Comparison of ENCODE assay signal across 32 cellular contexts in genomic region chr2:49332415-49332814, GRCh38.
DNase-seq lines count a peak whose midpoint lies in the region; ATAC-seq and TF ChIP-seq lines count a peak whose summit lies in the region.
"Had no signal": no experiment of that assay in that cellular context is flagged by ENCODE, and none has a peak within 500 bp of the region (broad histone marks: within the 10 kb centered on the region; RNA-seq: fewer than 3 reads in every experiment).

No MANE protein-coding gene starts in this region.

- no peaks in the 10 kb centered on the region for H4K20me1 ChIP-seq in H9 (ENCODE audit: control insufficient read depth, insufficient read depth, insufficient read length)

- H3K4me1 ChIP-seq in A673 (ENCODE audit: insufficient read depth, low read length, poor library complexity, severe bottlenecking): no peaks in the 10 kb centered on the region
- no peaks in the 10 kb centered on the region for H3K4me1 ChIP-seq in H9 (ENCODE audit: insufficient read depth, low read length)
- H3K4me1 ChIP-seq in mesenchymal stem cell (ENCODE audit: control insufficient read depth, insufficient read depth, low read depth, low read length): no peaks in the 10 kb centered on the region
- H3K4me1 ChIP-seq: parathyroid adenoma, spleen, uterus had no signal

- H3K56ac ChIP-seq in H9 (ENCODE audit: insufficient read length, low read depth, low read length): no peak overlapping the region

- no peaks in the 10 kb centered on the region for H3K79me1 ChIP-seq in H9 (ENCODE audit: insufficient read depth, low read depth, low read length, poor library complexity, severe bottlenecking)
- H3K79me1 ChIP-seq in mesenchymal stem cell (replicated peaks; ENCODE audit: low read length, poor library complexity, severe bottlenecking): no peaks in the 10 kb centered on the region

- H3K18ac ChIP-seq in H9 (ENCODE audit: insufficient read length, low read depth, low read length) (no peak overlapping the region), mesenchymal stem cell (ENCODE audit: low read depth in 1 of 2, low read length in 2 of 2) (no peak overlapping the region)

- DNase-seq in A673 (ENCODE audit: low spot score) (no peak), H9 (no peak), cardiac fibroblast (ENCODE audit: low read depth in 2 of 2) (peak; percentile 10 to 15), mesenchymal stem cell (peak; percentile 2), AG20443 (ENCODE audit: low spot score) (no peak), cortex of kidney (lab: John Stamatoyannopoulos, UW) (no peak), NCI-H526 treated with DMSO at 0.1 percent for 48 hours (lab: John Stamatoyannopoulos, UW) (no peak)
- DNase-seq: activated CD4-positive, alpha-beta memory T cell treated with anti-CD3 and anti-CD28 coated beads for 36 hours; activated CD4-positive, alpha-beta T cell treated with anti-CD3 and anti-CD28 coated beads for 1 hour; activated CD8-positive, alpha-beta memory T cell treated with anti-CD3 and anti-CD28 coated beads, Interleukin-2, amount 50 U/mL, for 48 hours; activated naive CD4-positive, alpha-beta T cell treated with anti-CD3 and anti-CD28 coated beads, Interleukin-2, amount 50 U/mL, for 16 hours; amygdala; CD4-positive, alpha-beta memory T cell; Kasumi-1; NCI-H1417 treated with DMSO at 0.1 percent for 48 hours; NCI-H2081; NCI-H2227 treated with DMSO at 0.1 percent for 48 hours; right cardiac atrium; SHP77; spleen; stimulated activated CD8-positive, alpha-beta memory T cell treated with anti-CD3 and anti-CD28 coated beads, Interleukin-4, amount 100 ng/mL, for 48 hours; uterus had no signal

- H2BK5ac ChIP-seq in H9 (ENCODE audit: insufficient read length, low read length) (no peak overlapping the region), mesenchymal stem cell (ENCODE audit: low read depth, low read length, poor library complexity, severe bottlenecking) (no peak overlapping the region)

- H3K27me3 ChIP-seq in A673 (replicated peaks; ENCODE audit: insufficient read depth, low read depth, low read length, poor library complexity): no peaks in the 10 kb centered on the region
- no peaks in the 10 kb centered on the region for H3K27me3 ChIP-seq in H9 (ENCODE audit: insufficient read depth, low read length)
- no peaks in the 10 kb centered on the region for H3K27me3 ChIP-seq in mesenchymal stem cell (ENCODE audit: control insufficient read depth in 1 of 2, insufficient read depth in 1 of 2, low read length in 2 of 2)
- H3K27me3 ChIP-seq: spleen, uterus had no signal

- H2BK12ac ChIP-seq in H9 (ENCODE audit: insufficient read length, low read depth, low read length) (no peak overlapping the region), mesenchymal stem cell (ENCODE audit: low read length in 2 of 2) (no peak overlapping the region)

- intact Hi-C loops in A673 (cut with micrococcal nuclease; ENCODE audit: unreplicated experiment): loop anchor here (5.0 kb wide), 1 partner anchor 385 kb away; no protein-coding TSS in a partner anchor

- no peak overlapping the region for H4K5ac ChIP-seq in H9 (ENCODE audit: insufficient read length, low read depth, low read length)

- no peak overlapping the region for H2AFZ ChIP-seq in H9 (ENCODE audit: low read length)
- H2AFZ ChIP-seq in mesenchymal stem cell (ENCODE audit: low read depth, low read length): no peak overlapping the region
- H2AFZ ChIP-seq: parathyroid adenoma had no signal

- H2BK120ac ChIP-seq in H9 (ENCODE audit: low read depth, low read length, poor library complexity, severe bottlenecking) (no peak overlapping the region), mesenchymal stem cell (ENCODE audit: low read depth, low read length) (no peak overlapping the region)

- BruUV-seq in A673 (replicated peaks; lab: Mats Ljungman, UMichigan): no TSS peak

- no peaks in the 10 kb centered on the region for H3K27me3 Mint-ChIP-seq in H9 (ENCODE audit: low read depth)
- H3K27me3 Mint-ChIP-seq: activated CD4-positive, alpha-beta memory T cell treated with anti-CD3 and anti-CD28 coated beads for 36 hours; B cell; CD4-positive, alpha-beta memory T cell; memory B cell; stimulated activated naive CD8-positive, alpha-beta T cell treated with anti-CD3 and anti-CD28 coated beads, Interleukin-15, Interleukin-2, amounts not matched to agents 100 ng/mL and 50 ng/mL, for 24 hours had no signal

- H2AK5ac ChIP-seq in H9 (ENCODE audit: insufficient read length, low read length) (no peak overlapping the region), mesenchymal stem cell (ENCODE audit: low read length, severe bottlenecking) (no peak overlapping the region)

- H3K36me3 ChIP-seq in A673 (ENCODE audit: insufficient read depth, low read length, poor library complexity, severe bottlenecking): no peaks in the 10 kb centered on the region
- no peaks in the 10 kb centered on the region for H3K36me3 ChIP-seq in mesenchymal stem cell (ENCODE audit: control insufficient read depth in 1 of 2, insufficient read depth in 2 of 2, low read depth in 1 of 2, low read length in 2 of 2)
- H3K36me3 ChIP-seq: spleen, thoracic aorta, uterus had no signal

- no CpG with 5 or more reads among the region's 1 CpG for WGBS in H9 (ENCODE audit: extremely low coverage, insufficient read length, low lambda C conversion rate)
- WGBS in mesenchymal stem cell: 89% methylated on average over 1 of the region's 1 CpG

- H3K79me2 ChIP-seq in H9 (ENCODE audit: insufficient read depth, low read length): no peaks in the 10 kb centered on the region
- H3K79me2 ChIP-seq: parathyroid adenoma had no signal

- no peak overlapping the region for H3K27ac ChIP-seq in A673 (ENCODE audit: low read depth, low read length, poor library complexity, severe bottlenecking)
- no peak overlapping the region for H3K27ac ChIP-seq in H9 (ENCODE audit: insufficient read length, low read depth, low read length)
- no peak overlapping the region for H3K27ac ChIP-seq in mesenchymal stem cell (ENCODE audit: low read length, poor library complexity, severe bottlenecking)
- H3K27ac ChIP-seq: parathyroid adenoma, spleen, thoracic aorta, uterus had no signal

- 0 out of 2 replicates have a peak, but pooled peaks have one; percentile 9 for TF ChIP-seq CTCF in A673 (conservative IDR thresholded peaks at IDR 0.05; ENCODE audit: low read depth, low read length)
- TF ChIP-seq CTCF in H9 (conservative IDR thresholded peaks at IDR 0.05): peak; percentile 40; the same call in 2 of the 3 replicates
- no peak for TF ChIP-seq CTCF in cardiac fibroblast (IDR thresholded peaks at IDR 0.05; ENCODE audit: low read depth, low read length)

- no peak for ATAC-seq in GM18520 (IDR thresholded peaks at IDR 0.05; ENCODE audit: unreplicated experiment)
- ATAC-seq: left lobe of liver, right cardiac atrium had no signal

- H3K4ac ChIP-seq in H9 (ENCODE audit: low read depth, low read length): no peak overlapping the region
- H3K4ac ChIP-seq in mesenchymal stem cell (ENCODE audit: low read depth in 1 of 2, low read length in 2 of 2): no peak overlapping the region

- no peak overlapping the region for H2BK20ac ChIP-seq in H9 (ENCODE audit: low read depth, low read length, poor library complexity, severe bottlenecking)

- H4K8ac ChIP-seq in H9 (replicated peaks; ENCODE audit: insufficient read length, low read depth, low read length) (no peak overlapping the region), mesenchymal stem cell (ENCODE audit: low read length) (no peak overlapping the region)

- no peak overlapping the region for H3K9ac ChIP-seq in H9 (ENCODE audit: extremely low read depth, insufficient read length, low read length)
- H3K9ac ChIP-seq in mesenchymal stem cell (ENCODE audit: low read length): no peak overlapping the region
- H3K9ac ChIP-seq: parathyroid adenoma had no signal

- no peak overlapping the region for H3K4me3 Mint-ChIP-seq in H9
- H3K4me3 Mint-ChIP-seq: activated CD4-positive, alpha-beta memory T cell treated with anti-CD3 and anti-CD28 coated beads for 36 hours; B cell; CD4-positive, alpha-beta memory T cell; memory B cell; neural crest cell; stimulated activated naive CD8-positive, alpha-beta T cell treated with anti-CD3 and anti-CD28 coated beads, Interleukin-15, Interleukin-2, amounts not matched to agents 100 ng/mL and 50 ng/mL, for 24 hours; T-helper 2 cell treated with Interferon-gamma antibody and Interleukin-4, amounts not matched to agents 5 μg/mL and 100 μg/mL, for 36 hours had no signal

- peaks cover 7 to 23% of the 10 kb centered on the region in 2 experiments for H3K4me1 Mint-ChIP-seq in H9
- H3K4me1 Mint-ChIP-seq: B cell; CD4-positive, alpha-beta memory T cell; neural crest cell had no signal

- H3K4me2 ChIP-seq in H9 (ENCODE audit: insufficient read depth, insufficient read length, low read length): no peak overlapping the region
- no peak overlapping the region for H3K4me2 ChIP-seq in mesenchymal stem cell (ENCODE audit: low read length, poor library complexity, severe bottlenecking)

- no peaks in the 10 kb centered on the region for H3K23me2 ChIP-seq in H9 (ENCODE audit: insufficient read length, low read depth, low read length, poor library complexity, severe bottlenecking)

- H3K23ac ChIP-seq in H9 (ENCODE audit: insufficient read length, low read depth, low read length): no peak overlapping the region
- no peak overlapping the region for H3K23ac ChIP-seq in mesenchymal stem cell (ENCODE audit: low read length in 2 of 2)

- CTCF ChIA-PET in A673 (lab: Charles Lee): interaction anchor here (0.6 kb wide), 1 partner anchor 710 kb away, joined by 8 read pairs; no protein-coding TSS in a partner anchor

- POLR2A ChIA-PET in A673 (lab: Charles Lee; ENCODE audit: low non-redundant PET): no interaction called here

- no peaks in the 10 kb centered on the region for H3K36me3 Mint-ChIP-seq in H9 (ENCODE audit: insufficient read depth in 1 of 3, low read depth in 3 of 3)
- H3K36me3 Mint-ChIP-seq: activated CD4-positive, alpha-beta memory T cell treated with anti-CD3 and anti-CD28 coated beads for 36 hours; CD4-positive, alpha-beta memory T cell; memory B cell had no signal

- no peak overlapping the region for H3T11ph ChIP-seq in H9 (ENCODE audit: low read length)

- H2BK15ac ChIP-seq in H9 (ENCODE audit: low read depth, low read length) (no peak overlapping the region), mesenchymal stem cell (ENCODE audit: low read depth, poor library complexity, severe bottlenecking) (no peak overlapping the region)

- H3K27ac Mint-ChIP-seq in H9: no peak overlapping the region
- H3K27ac Mint-ChIP-seq: activated CD4-positive, alpha-beta memory T cell treated with anti-CD3 and anti-CD28 coated beads for 36 hours; activated T-helper 2 cell treated with anti-CD3 and anti-CD28 coated beads, Interferon-gamma antibody, Interleukin-2, Interleukin-4, amounts not matched to agents 10 μg/mL and 5 μg/mL and 100 μg/mL, durations not matched to agents 14 hours and 24 hours and 36 hours; B cell; CD4-positive, alpha-beta memory T cell; memory B cell; stimulated activated naive CD8-positive, alpha-beta T cell treated with anti-CD3 and anti-CD28 coated beads, Interleukin-15, Interleukin-2, amounts not matched to agents 100 ng/mL and 50 ng/mL, for 24 hours; T-helper 2 cell treated with Interferon-gamma antibody and Interleukin-4, amounts not matched to agents 5 μg/mL and 100 μg/mL, for 36 hours had no signal

- no peak overlapping the region for H3K4me3 ChIP-seq in A673 (ENCODE audit: low read depth, low read length, poor library complexity, severe bottlenecking)
- no peak overlapping the region for H3K4me3 ChIP-seq in cardiac fibroblast (replicated peaks in 1 of 2; ENCODE audit: low read depth in 2 of 2, low read length in 2 of 2)
- no peak overlapping the region for H3K4me3 ChIP-seq in mesenchymal stem cell (ENCODE audit: insufficient read depth in 1 of 2, low read depth in 1 of 2, low read length in 2 of 2)
- H3K4me3 ChIP-seq: spleen, thoracic aorta, uterus had no signal

- no peaks in the 10 kb centered on the region for H3K9me3 ChIP-seq in A673 (ENCODE audit: low read depth, low read length, poor library complexity, severe bottlenecking)
- H3K9me3 ChIP-seq in H9 (ENCODE audit: control insufficient read depth, low read depth, low read length): no peaks in the 10 kb centered on the region
- no peaks in the 10 kb centered on the region for H3K9me3 ChIP-seq in mesenchymal stem cell (ENCODE audit: control insufficient read depth, low read length)
- H3K9me3 ChIP-seq: spleen, thoracic aorta, uterus had no signal

- no peaks in the 10 kb centered on the region for H3K9me3 Mint-ChIP-seq in H9
- H3K9me3 Mint-ChIP-seq: activated CD4-positive, alpha-beta memory T cell treated with anti-CD3 and anti-CD28 coated beads for 36 hours; activated T-helper 2 cell treated with anti-CD3 and anti-CD28 coated beads, Interferon-gamma antibody, Interleukin-2, Interleukin-4, amounts not matched to agents 10 μg/mL and 5 μg/mL and 100 μg/mL, durations not matched to agents 14 hours and 24 hours and 36 hours; neural crest cell; stimulated activated naive CD8-positive, alpha-beta T cell treated with anti-CD3 and anti-CD28 coated beads, Interleukin-15, Interleukin-2, amounts not matched to agents 100 ng/mL and 50 ng/mL, for 24 hours; T-helper 2 cell treated with Interferon-gamma antibody and Interleukin-4, amounts not matched to agents 5 μg/mL and 100 μg/mL, for 36 hours had no signal

- H3K14ac ChIP-seq in H9 (ENCODE audit: insufficient read depth, low read length): no peak overlapping the region
- no peak overlapping the region for H3K14ac ChIP-seq in mesenchymal stem cell (ENCODE audit: low read length in 2 of 2)

- H4K91ac ChIP-seq in H9 (ENCODE audit: insufficient read length, low read depth, low read length) (no peak overlapping the region), mesenchymal stem cell (ENCODE audit: low read length) (no peak overlapping the region)

Comparison
In these comparisons a context has a peak if more than half of its experiments do, and no peak if none do; other contexts are left out.
1. DNase-seq: peak in cardiac fibroblast (2 of 2) and mesenchymal stem cell (single experiment); none in A673 (single experiment), H9 (single experiment), AG20443 (single experiment), cortex of kidney (single experiment) and NCI-H526 treated with DMSO at 0.1 percent for 48 hours (single experiment).